15 cellular contexts compared by ENCODE assay signal in the genomic region with DNA sequence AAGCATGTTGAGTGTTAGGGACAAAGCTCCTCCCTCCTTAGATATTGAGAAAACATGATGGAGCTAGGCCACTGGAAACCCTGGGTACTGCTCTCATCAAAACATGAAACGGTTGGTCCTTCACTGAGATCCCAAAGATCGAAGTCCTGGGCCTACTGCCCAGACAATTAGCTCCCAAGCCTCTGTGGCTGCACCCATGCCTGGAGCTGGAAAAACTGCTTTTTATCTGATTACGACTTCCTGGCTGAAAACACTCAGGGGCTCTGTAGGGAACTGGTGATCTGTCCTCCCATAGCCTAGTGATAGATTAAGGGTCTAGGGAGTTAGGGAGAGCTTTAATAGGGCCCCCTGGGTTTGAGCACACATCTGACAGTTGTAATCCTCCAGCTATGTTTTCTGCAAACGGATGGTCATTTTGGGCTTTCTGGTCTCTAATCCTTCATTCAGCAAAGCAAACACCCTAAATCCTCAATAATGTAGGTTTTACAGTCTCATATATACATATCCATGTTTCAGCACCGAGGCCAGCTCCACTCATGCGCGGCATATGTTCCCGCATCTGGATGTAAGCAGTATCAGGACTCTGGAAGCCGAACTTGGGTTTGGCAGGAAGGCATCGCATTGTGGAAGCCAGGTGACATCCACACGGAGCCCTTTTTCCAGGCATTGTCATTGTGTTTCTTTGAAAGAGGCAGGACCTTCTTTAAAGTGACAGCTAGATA. TPM values are rescaled to one million over a fixed set of nuclear protein-coding genes. Genes with fewer than 3 reads are reported as not detected.
DNase-seq lines count a peak whose midpoint lies in the region; ATAC-seq, FAIRE-seq and TF ChIP-seq lines count a peak whose summit lies in the region.
"Had no signal": no experiment of that assay in that cellular context is flagged by ENCODE, and none has a peak within 500 bp of the region (broad histone marks: within the 10 kb centered on the region; RNA-seq: fewer than 3 reads in every experiment).

No MANE protein-coding gene starts in this region.

- 28% methylated on average over 11 of the region's 11 CpGs for WGBS in A549 (ENCODE audit: missing lambda C conversion rate)

- DNase-seq in A549 (ENCODE audit: low read depth in 1 of 2, low spot score in 1 of 2), result peak in 1 of 2 experiments; percentile 3
- peak; percentile 58 for DNase-seq in HT-29 (ENCODE audit: low spot score)
- peak; percentile 13 for DNase-seq in WTC11 (ENCODE audit: low spot score)
- no peak for DNase-seq in glutamatergic neuron
- no peak for DNase-seq in epidermal melanocyte (ENCODE audit: insufficient read length, low spot score)
- no peak for DNase-seq in NCI-H510A (lab: John Stamatoyannopoulos, UW)
- DNase-seq: activated naive CD4-positive, alpha-beta T cell treated with anti-CD3 and anti-CD28 coated beads, Interleukin-2, amount 10 ng/mL, durations not matched to agents 7 days and 5 days; DMS153; NCI-H510A treated with DMSO at 0.1 percent for 48 hours; psoas muscle; stimulated activated CD4-positive, alpha-beta T cell treated with anti-CD3 and anti-CD28 coated beads, Interleukin-2, amount 100 ng/mL, for 24 hours; uterus had no signal

- TF ChIP-seq RAD21 in A549 (conservative IDR thresholded peaks at IDR 0.05 in 1 of 2, IDR thresholded peaks at IDR 0.05 in 1 of 2), result no peak

- no peaks in the 10 kb centered on the region for H3K9me3 ChIP-seq in A549
- H3K9me3 ChIP-seq: psoas muscle, uterus had no signal

- H3K4me2 ChIP-seq in A549, result no peak overlapping the region

- TF ChIP-seq EP300 in A549 (IDR thresholded peaks at IDR 0.05), result no peak

- CTCF ChIA-PET in A549 (lab: Yijun Ruan, JAX) (no interaction called here), WTC11 (lab: Charles Lee) (no interaction called here)

- no peaks in the 10 kb centered on the region for H3K4me1 ChIP-seq in A549
- H3K4me1 ChIP-seq: psoas muscle, uterus had no signal

- H3K4me1 Mint-ChIP-seq in WTC11 (peaks cover 33% of the 10 kb centered on the region), glutamatergic neuron (ENCODE audit: low read depth, unreplicated experiment) (peaks cover 61% of the 10 kb centered on the region)
- peaks cover 19% of the 10 kb centered on the region for H3K4me1 Mint-ChIP-seq in stimulated activated memory B cell treated with anti-CD40 and anti-IgM and Interleukin-4, amounts not matched to agents 10 μg/mL and 1 μg/mL and 100 μg/mL, for 72 hours

- H3K27me3 Mint-ChIP-seq in WTC11 (ENCODE audit: low read depth) (peaks cover 28% of the 10 kb centered on the region), glutamatergic neuron (ENCODE audit: unreplicated experiment) (peaks cover 9% of the 10 kb centered on the region)
- H3K27me3 Mint-ChIP-seq in stimulated activated memory B cell treated with anti-CD40 and anti-IgM and Interleukin-4, amounts not matched to agents 10 μg/mL and 1 μg/mL and 100 μg/mL, for 72 hours, result peaks cover 60% of the 10 kb centered on the region

- TF ChIP-seq CTCF in A549 (IDR thresholded peaks at IDR 0.05), result no peak
- TF ChIP-seq CTCF in WTC11 (IDR thresholded peaks at IDR 0.05), result no peak
- no peak for TF ChIP-seq CTCF in glutamatergic neuron (IDR thresholded peaks at IDR 0.05; ENCODE audit: partially characterized antibody, unreplicated experiment)

- no peak for FAIRE-seq in A549 (lab: Jason Lieb, UNC)

- ATAC-seq in A549 (no peak), WTC11 (no peak), HG03439 (IDR thresholded peaks at IDR 0.05; ENCODE audit: unreplicated experiment) (no peak)
- no peak for ATAC-seq in stimulated activated memory B cell treated with anti-CD40 and anti-IgM and Interleukin-4, amounts not matched to agents 10 μg/mL and 1 μg/mL and 100 μg/mL, for 72 hours
- ATAC-seq: psoas muscle, Right ventricle myocardium inferior had no signal

- POLR2A ChIA-PET in A549 (lab: Yijun Ruan, JAX) (no interaction called here), WTC11 (lab: Charles Lee) (interaction anchor here (1.2 kb wide), 1 partner anchor 20 kb away, joined by 3 read pairs; no protein-coding TSS in a partner anchor)

- H3K27ac Mint-ChIP-seq in WTC11, result no peak overlapping the region
- H3K27ac Mint-ChIP-seq in glutamatergic neuron (ENCODE audit: unreplicated experiment), result peak overlapping the region; percentile 28
- no peak overlapping the region for H3K27ac Mint-ChIP-seq in stimulated activated memory B cell treated with anti-CD40 and anti-IgM and Interleukin-4, amounts not matched to agents 10 μg/mL and 1 μg/mL and 100 μg/mL, for 72 hours
- H3K27ac Mint-ChIP-seq: activated naive CD4-positive, alpha-beta T cell treated with anti-CD3 and anti-CD28 coated beads, Interleukin-2, amount 10 ng/mL, durations not matched to agents 7 days and 5 days had no signal

- TF ChIP-seq POLR2A in A549 (IDR thresholded peaks at IDR 0.05; ENCODE audit: low read length), result no peak

- H3K36me3 Mint-ChIP-seq in WTC11 (no peaks in the 10 kb centered on the region), glutamatergic neuron (ENCODE audit: unreplicated experiment) (peaks cover 5% of the 10 kb centered on the region)
- no peaks in the 10 kb centered on the region for H3K36me3 Mint-ChIP-seq in stimulated activated memory B cell treated with anti-CD40 and anti-IgM and Interleukin-4, amounts not matched to agents 10 μg/mL and 1 μg/mL and 100 μg/mL, for 72 hours
- H3K36me3 Mint-ChIP-seq: activated naive CD4-positive, alpha-beta T cell treated with anti-CD3 and anti-CD28 coated beads, Interleukin-2, amount 10 ng/mL, durations not matched to agents 7 days and 5 days had no signal

- H3K9me3 Mint-ChIP-seq in WTC11 (no peaks in the 10 kb centered on the region), glutamatergic neuron (ENCODE audit: unreplicated experiment) (peaks cover 16% of the 10 kb centered on the region)
- H3K9me3 Mint-ChIP-seq in stimulated activated memory B cell treated with anti-CD40 and anti-IgM and Interleukin-4, amounts not matched to agents 10 μg/mL and 1 μg/mL and 100 μg/mL, for 72 hours, result peaks cover 2% of the 10 kb centered on the region
- H3K9me3 Mint-ChIP-seq: activated naive CD4-positive, alpha-beta T cell treated with anti-CD3 and anti-CD28 coated beads, Interleukin-2, amount 10 ng/mL, durations not matched to agents 7 days and 5 days had no signal

- H3K4me3 ChIP-seq in A549, result no peak overlapping the region
- H3K4me3 ChIP-seq: psoas muscle, uterus had no signal

- H3K27ac ChIP-seq in A549, result no peak overlapping the region
- H3K27ac ChIP-seq: psoas muscle, uterus had no signal

- H3K4me3 Mint-ChIP-seq in WTC11, result no peak overlapping the region
- peak overlapping the region; percentile 11 for H3K4me3 Mint-ChIP-seq in glutamatergic neuron (ENCODE audit: unreplicated experiment)
- H3K4me3 Mint-ChIP-seq in stimulated activated memory B cell treated with anti-CD40 and anti-IgM and Interleukin-4, amounts not matched to agents 10 μg/mL and 1 μg/mL and 100 μg/mL, for 72 hours, result no peak overlapping the region
- H3K4me3 Mint-ChIP-seq: activated naive CD4-positive, alpha-beta T cell treated with anti-CD3 and anti-CD28 coated beads, Interleukin-2, amount 10 ng/mL, durations not matched to agents 7 days and 5 days had no signal

TF ChIP-seq in WTC11, 78 proteins besides CTCF, POLR2A, EP300 and RAD21:
- TF ChIP-seq SP1 (CRISPR knock-in tag; conservative IDR thresholded peaks at IDR 0.05) (no peak), NFE2L1 (CRISPR knock-in tag; IDR thresholded peaks at IDR 0.05) (no peak), NFYB (CRISPR knock-in tag; conservative IDR thresholded peaks at IDR 0.05; ENCODE audit: low read depth) (no peak), IRF2 (CRISPR knock-in tag; IDR thresholded peaks at IDR 0.05; ENCODE audit: borderline replicate concordance, low read depth) (no peak), TEAD1 (CRISPR knock-in tag; IDR thresholded peaks at IDR 0.05) (no peak), ZNF219 (CRISPR knock-in tag; IDR thresholded peaks at IDR 0.05; ENCODE audit: borderline replicate concordance) (no peak)

RNA-seq across cellular contexts. Expression of a gene that starts 6.2 kb away (rescaled TPM):
- not detected in 2 replicates for polyA plus RNA-seq in A549 (2011; rRNA removed)
- polyA plus RNA-seq in A549 (2012; cell fraction: cytosol; rRNA removed), result not detected in 2 replicates
- not detected in 2 replicates for polyA plus RNA-seq in A549 (2012; cell fraction: nucleus; rRNA removed)
- 0.03 TPM in 1 of 3 replicates, not detected in the others for polyA plus RNA-seq in A549 (2017; fragmentation: RNase III; extraction: RNeasy Plus Mini Kit Qiagen cat#74134 plus additional on column Dnase treatment)
- not detected in 2 replicates for polyA minus RNA-seq in A549 (2011; rRNA and poly(A)+ RNA removed)
- 0.23 TPM in 1 of 2 replicates, not detected in the other for total RNA-seq in HT-29 (2014; rRNA removed; shearing (Covaris generic))
- total RNA-seq in WTC11 (2021), result 20.9 to 30.0 TPM (median 23.1 TPM) in 3 replicates
- 240 TPM for total RNA-seq in glutamatergic neuron (ENCODE audit: unreplicated experiment)

Comparison
In these comparisons a context has a peak if more than half of its experiments do, and no peak if none do; other contexts are left out.
1. DNase-seq: peak in HT-29 (single experiment) and WTC11 (single experiment); none in glutamatergic neuron (single experiment), epidermal melanocyte (single experiment) and NCI-H510A (single experiment).
2. RNA of a gene that starts 6.2 kb away (total RNA-seq): 240 TPM in glutamatergic neuron (single experiment) and 20.9 to 30.0 TPM in WTC11; 0.23 TPM in HT-29; every median in the first group is over 10 times any median in the second.